In the genomic region with DNA sequence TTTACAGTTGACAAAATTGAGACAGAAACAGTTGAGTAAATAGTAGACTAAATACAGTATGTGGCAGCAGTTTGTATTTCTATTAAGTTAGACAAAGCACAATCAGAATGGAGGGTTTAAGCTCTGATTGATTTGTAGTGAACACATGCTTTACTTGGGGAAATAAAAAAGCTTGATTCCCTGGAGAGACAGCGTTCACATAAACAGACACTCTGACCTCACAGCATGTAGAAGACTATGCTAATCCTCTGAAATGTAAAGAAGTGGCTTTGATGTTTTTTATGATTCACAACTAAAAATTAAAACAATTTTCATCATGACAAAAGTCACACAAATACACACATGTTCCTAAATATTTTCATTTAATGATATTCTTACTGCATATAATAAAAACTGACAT, we compare ENCODE assay signal across 25 cellular contexts.
DNase-seq lines count a peak whose midpoint lies in the region; ATAC-seq and TF ChIP-seq lines count a peak whose summit lies in the region.
"Had no signal": no experiment of that assay in that cellular context is flagged by ENCODE, and none has a peak within 500 bp of the region (broad histone marks: within the 10 kb centered on the region; RNA-seq: fewer than 3 reads in every experiment).

No MANE protein-coding gene starts in this region.

- peak overlapping the region; percentile 43 for H3K27ac Mint-ChIP-seq in neural progenitor cell
- H3K27ac Mint-ChIP-seq: activated CD4-positive, alpha-beta T cell treated with anti-CD3 and anti-CD28 coated beads, Interleukin-2, amount 10 ng/mL, durations not matched to agents 7 days and 5 days; stimulated activated memory B cell treated with anti-CD40 and anti-IgM and Interleukin-4, amounts not matched to agents 10 μg/mL and 1 μg/mL and 100 μg/mL, for 72 hours; T-helper 17 cell had no signal

- peaks cover 4% of the 10 kb centered on the region for H3F3A ChIP-seq in neural progenitor cell (ENCODE audit: low read depth)

- H3K36me3 ChIP-seq in neural progenitor cell, result no peaks in the 10 kb centered on the region
- H3K36me3 ChIP-seq: brain microvascular endothelial cell had no signal

- no peaks in the 10 kb centered on the region for H3K9me3 Mint-ChIP-seq in neural progenitor cell
- H3K9me3 Mint-ChIP-seq: activated CD4-positive, alpha-beta T cell treated with anti-CD3 and anti-CD28 coated beads, Interleukin-2, amount 10 ng/mL, durations not matched to agents 7 days and 5 days had no signal

- peaks cover 34% of the 10 kb centered on the region for H3K4me1 Mint-ChIP-seq in neural progenitor cell
- H3K4me1 Mint-ChIP-seq: activated CD4-positive, alpha-beta T cell treated with anti-CD3 and anti-CD28 coated beads, Interleukin-2, amount 10 ng/mL, durations not matched to agents 7 days and 5 days; stimulated activated memory B cell treated with anti-CD40 and anti-IgM and Interleukin-4, amounts not matched to agents 10 μg/mL and 1 μg/mL and 100 μg/mL, for 72 hours had no signal

- peaks cover 23% of the 10 kb centered on the region for H3K4me1 ChIP-seq in neural progenitor cell

- H3K9me3 ChIP-seq in neural progenitor cell (ENCODE audit: low read depth), result no peaks in the 10 kb centered on the region

- H3K27me3 ChIP-seq in neural progenitor cell, result no peaks in the 10 kb centered on the region
- H3K27me3 ChIP-seq: brain microvascular endothelial cell had no signal

- no peak overlapping the region for H3K9ac ChIP-seq in neural progenitor cell

- no peak overlapping the region for H3K4me3 Mint-ChIP-seq in neural progenitor cell
- H3K4me3 Mint-ChIP-seq: activated CD4-positive, alpha-beta T cell treated with anti-CD3 and anti-CD28 coated beads, Interleukin-2, amount 10 ng/mL, durations not matched to agents 7 days and 5 days; stimulated activated memory B cell treated with anti-CD40 and anti-IgM and Interleukin-4, amounts not matched to agents 10 μg/mL and 1 μg/mL and 100 μg/mL, for 72 hours; T-helper 17 cell had no signal

- DNase-seq in DMS 273 (lab: John Stamatoyannopoulos, UW; ENCODE audit: unreplicated experiment) (peak; percentile 80), NCI-H1436 (lab: John Stamatoyannopoulos, UW) (peak; percentile 30), NCI-H748 (lab: John Stamatoyannopoulos, UW; ENCODE audit: unreplicated experiment) (peak; percentile 88), neural progenitor cell (ENCODE audit: low spot score) (peak; percentile 31), HUDEP-2 (lab: John Stamatoyannopoulos, UW; ENCODE audit: unreplicated experiment in 76 of 76) (no peak)
- DNase-seq in activated CD4-positive, CD25-positive, alpha-beta regulatory T cell (lab: John Stamatoyannopoulos, UW), result no peak
- DNase-seq: activated CD4-positive, alpha-beta T cell treated with anti-CD3 and anti-CD28 coated beads, Interleukin-2, amount 10 ng/mL, durations not matched to agents 7 days and 5 days; activated naive CD4-positive, alpha-beta T cell; activated T-cell treated with anti-CD3 and anti-CD28 coated beads, Interleukin-2, amount 50 U/mL, for 48 hours; brain microvascular endothelial cell; DMS53; effector memory CD4-positive, alpha-beta T cell; erythroblast; GF-D8; IMR-90; left cardiac atrium; mesendoderm; NCI-H345; small intestine; T-helper 17 cell had no signal

- no peaks in the 10 kb centered on the region for H3K36me3 Mint-ChIP-seq in neural progenitor cell
- H3K36me3 Mint-ChIP-seq: stimulated activated memory B cell treated with anti-CD40 and anti-IgM and Interleukin-4, amounts not matched to agents 10 μg/mL and 1 μg/mL and 100 μg/mL, for 72 hours had no signal

- no peak for TF ChIP-seq CTCF in neural progenitor cell (IDR thresholded peaks at IDR 0.05)

- H3K79me2 ChIP-seq in neural progenitor cell (ENCODE audit: low read depth), result no peaks in the 10 kb centered on the region

- H3K4me2 ChIP-seq in neural progenitor cell, result peak overlapping the region; percentile 25

- H3K27ac ChIP-seq in neural progenitor cell, result peak overlapping the region; percentile 15
- H3K27ac ChIP-seq: brain microvascular endothelial cell, C4-2B, RWPE1, SK-N-MC had no signal

- H4K20me1 ChIP-seq in neural progenitor cell (ENCODE audit: low read depth), result no peaks in the 10 kb centered on the region

- no peaks in the 10 kb centered on the region for H3K27me3 Mint-ChIP-seq in neural progenitor cell (ENCODE audit: insufficient read depth, low read depth)
- H3K27me3 Mint-ChIP-seq: activated CD4-positive, alpha-beta T cell treated with anti-CD3 and anti-CD28 coated beads, Interleukin-2, amount 10 ng/mL, durations not matched to agents 7 days and 5 days; stimulated activated memory B cell treated with anti-CD40 and anti-IgM and Interleukin-4, amounts not matched to agents 10 μg/mL and 1 μg/mL and 100 μg/mL, for 72 hours; T-helper 17 cell had no signal

- no peak overlapping the region for H3K4me3 ChIP-seq in neural progenitor cell
- H3K4me3 ChIP-seq: SK-N-MC had no signal

- ATAC-seq in GM19035 (IDR thresholded peaks at IDR 0.05; ENCODE audit: unreplicated experiment), result no peak
- ATAC-seq: left cardiac atrium; stimulated activated memory B cell treated with anti-CD40 and anti-IgM and Interleukin-4, amounts not matched to agents 10 μg/mL and 1 μg/mL and 100 μg/mL, for 72 hours; T-helper 17 cell had no signal

- H2AFZ ChIP-seq in neural progenitor cell (replicated peaks), result no peak overlapping the region

Comparison
In these comparisons a context has a peak if more than half of its experiments do, and no peak if none do; other contexts are left out.
1. DNase-seq: peak in DMS 273 (single experiment), NCI-H1436 (single experiment), NCI-H748 (single experiment) and neural progenitor cell (single experiment); none in HUDEP-2 (0 of 76) and activated CD4-positive, CD25-positive, alpha-beta regulatory T cell (0 of 4).